Comparison of ENCODE assay signal across 1 cellular context in the genomic region with DNA sequence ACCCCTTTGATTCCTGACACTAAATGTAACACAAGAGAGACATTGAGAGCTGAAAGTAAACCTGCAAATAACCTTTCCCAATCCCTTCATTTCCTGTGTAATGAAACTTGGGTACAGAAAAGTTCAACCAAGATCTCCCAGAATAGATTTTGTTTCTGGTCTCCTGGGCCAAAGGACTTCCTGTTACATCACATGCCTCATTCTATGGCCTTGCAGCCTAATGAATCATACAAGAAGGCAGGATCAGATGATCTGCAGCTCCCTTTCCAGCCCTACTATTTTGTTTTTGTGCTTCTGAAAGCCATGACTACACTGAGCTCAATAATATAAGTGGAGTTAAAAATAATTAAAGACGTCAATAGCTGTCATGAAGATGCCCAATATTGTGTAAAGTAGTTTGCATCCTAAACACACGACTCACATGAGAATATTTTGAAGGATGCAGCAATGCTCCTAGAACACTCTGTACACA.
TF ChIP-seq lines count a peak whose summit lies in the region.

No MANE protein-coding gene starts in this region.

TF ChIP-seq in HepG2, 621 proteins besides CTCF, POLR2A, EP300 and RAD21 (continued from another document and continues in another):
- TF ChIP-seq, protein P1, sequence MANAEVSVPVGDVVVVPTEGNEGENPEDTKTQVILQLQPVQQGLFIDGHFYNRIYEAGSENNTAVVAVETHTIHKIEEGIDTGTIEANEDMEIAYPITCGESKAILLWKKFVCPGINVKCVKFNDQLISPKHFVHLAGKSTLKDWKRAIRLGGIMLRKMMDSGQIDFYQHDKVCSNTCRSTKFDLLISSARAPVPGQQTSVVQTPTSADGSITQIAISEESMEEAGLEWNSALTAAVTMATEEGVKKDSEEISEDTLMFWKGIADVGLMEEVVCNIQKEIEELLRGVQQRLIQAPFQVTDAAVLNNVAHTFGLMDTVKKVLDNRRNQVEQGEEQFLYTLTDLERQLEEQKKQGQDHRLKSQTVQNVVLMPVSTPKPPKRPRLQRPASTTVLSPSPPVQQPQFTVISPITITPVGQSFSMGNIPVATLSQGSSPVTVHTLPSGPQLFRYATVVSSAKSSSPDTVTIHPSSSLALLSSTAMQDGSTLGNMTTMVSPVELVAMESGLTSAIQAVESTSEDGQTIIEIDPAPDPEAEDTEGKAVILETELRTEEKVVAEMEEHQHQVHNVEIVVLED (CRISPR knock-in tag; IDR thresholded peaks at IDR 0.05; ENCODE audit: borderline replicate concordance) = no peak
- peak; percentile 87 for TF ChIP-seq ZNF614 (CRISPR knock-in tag; IDR thresholded peaks at IDR 0.05; ENCODE audit: borderline replicate concordance)
- TF ChIP-seq MYPOP (CRISPR knock-in tag; IDR thresholded peaks at IDR 0.05) = peak; percentile 25; the same call in 1 of the 2 replicates
- no peak for TF ChIP-seq MTF2 (CRISPR knock-in tag; IDR thresholded peaks at IDR 0.05; ENCODE audit: borderline replicate concordance)
- TF ChIP-seq PPARG (CRISPR knock-in tag; conservative IDR thresholded peaks at IDR 0.05) = peak; percentile 90
- TF ChIP-seq EHMT2 (IDR thresholded peaks at IDR 0.05; ENCODE audit: borderline replicate concordance, low read depth, low read length) = peak; percentile 23; the same call in 1 of the 2 replicates
- TF ChIP-seq KAT7 (CRISPR knock-in tag; IDR thresholded peaks at IDR 0.05; ENCODE audit: borderline replicate concordance) = no peak
- TF ChIP-seq MED13 (CRISPR knock-in tag; IDR thresholded peaks at IDR 0.05) = peak; percentile 84
- no peak for TF ChIP-seq CENPT (CRISPR knock-in tag; IDR thresholded peaks at IDR 0.05; ENCODE audit: low read depth)
- TF ChIP-seq MEIS1 (CRISPR knock-in tag; IDR thresholded peaks at IDR 0.05; ENCODE audit: borderline replicate concordance) = peak; percentile 53; the same call in 1 of the 2 replicates
- TF ChIP-seq ZNF710 (CRISPR knock-in tag; IDR thresholded peaks at IDR 0.05; ENCODE audit: borderline replicate concordance) = peak; percentile 78; the same call in 1 of the 2 replicates
- no peak for TF ChIP-seq TBP (CRISPR knock-in tag; IDR thresholded peaks at IDR 0.05)
- TF ChIP-seq TRIM24 (CRISPR knock-in tag; IDR thresholded peaks at IDR 0.05) = peak; percentile 59; the same call in 1 of the 2 replicates
- no peak for TF ChIP-seq FOXP1 (IDR thresholded peaks at IDR 0.05)
- TF ChIP-seq FOXP1 (CRISPR knock-in tag; IDR thresholded peaks at IDR 0.05) = peak; percentile 83
- TF ChIP-seq MYC (CRISPR knock-in tag; IDR thresholded peaks at IDR 0.05; ENCODE audit: borderline replicate concordance) = no peak
- TF ChIP-seq SOX13 (IDR thresholded peaks at IDR 0.05) = no peak
- TF ChIP-seq SOX13 (CRISPR knock-in tag; conservative IDR thresholded peaks at IDR 0.05 in 1 of 2, IDR thresholded peaks at IDR 0.05 in 1 of 2) = peak in 1 of 2 experiments; percentile 80; a peak in 2 of 4 replicates
- TF ChIP-seq SMYD3 (CRISPR knock-in tag; IDR thresholded peaks at IDR 0.05) = peak; percentile 76
- no peak for TF ChIP-seq YEATS2 (CRISPR knock-in tag; IDR thresholded peaks at IDR 0.05; ENCODE audit: borderline replicate concordance)
- TF ChIP-seq AKAP8 (CRISPR knock-in tag; IDR thresholded peaks at IDR 0.05) = 0 out of 2 replicates have a peak, but pooled peaks have one; percentile 21
- TF ChIP-seq, protein P2, sequence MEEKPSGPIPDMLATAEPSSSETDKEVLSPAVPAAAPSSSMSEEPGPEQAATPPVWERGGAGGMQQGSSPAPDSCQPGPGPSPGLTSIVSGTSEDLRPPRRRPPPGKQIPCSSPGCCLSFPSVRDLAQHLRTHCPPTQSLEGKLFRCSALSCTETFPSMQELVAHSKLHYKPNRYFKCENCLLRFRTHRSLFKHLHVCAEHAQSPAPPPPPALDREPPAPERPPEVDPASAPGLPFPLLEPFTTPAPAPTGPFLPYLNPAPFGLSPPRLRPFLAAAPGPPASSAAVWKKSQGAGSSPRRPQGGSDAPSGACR (CRISPR knock-in tag; IDR thresholded peaks at IDR 0.05) = 0 out of 2 replicates have a peak, but pooled peaks have one; percentile 21
- TF ChIP-seq, protein P3, sequence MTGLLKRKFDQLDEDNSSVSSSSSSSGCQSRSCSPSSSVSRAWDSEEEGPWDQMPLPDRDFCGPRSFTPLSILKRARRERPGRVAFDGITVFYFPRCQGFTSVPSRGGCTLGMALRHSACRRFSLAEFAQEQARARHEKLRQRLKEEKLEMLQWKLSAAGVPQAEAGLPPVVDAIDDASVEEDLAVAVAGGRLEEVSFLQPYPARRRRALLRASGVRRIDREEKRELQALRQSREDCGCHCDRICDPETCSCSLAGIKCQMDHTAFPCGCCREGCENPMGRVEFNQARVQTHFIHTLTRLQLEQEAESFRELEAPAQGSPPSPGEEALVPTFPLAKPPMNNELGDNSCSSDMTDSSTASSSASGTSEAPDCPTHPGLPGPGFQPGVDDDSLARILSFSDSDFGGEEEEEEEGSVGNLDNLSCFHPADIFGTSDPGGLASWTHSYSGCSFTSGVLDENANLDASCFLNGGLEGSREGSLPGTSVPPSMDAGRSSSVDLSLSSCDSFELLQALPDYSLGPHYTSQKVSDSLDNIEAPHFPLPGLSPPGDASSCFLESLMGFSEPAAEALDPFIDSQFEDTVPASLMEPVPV (CRISPR knock-in tag; IDR thresholded peaks at IDR 0.05) = no peak
- peak; percentile 55; the same call in 1 of the 2 replicates for TF ChIP-seq MEIS2 (CRISPR knock-in tag; IDR thresholded peaks at IDR 0.05)
- TF ChIP-seq, protein P4, sequence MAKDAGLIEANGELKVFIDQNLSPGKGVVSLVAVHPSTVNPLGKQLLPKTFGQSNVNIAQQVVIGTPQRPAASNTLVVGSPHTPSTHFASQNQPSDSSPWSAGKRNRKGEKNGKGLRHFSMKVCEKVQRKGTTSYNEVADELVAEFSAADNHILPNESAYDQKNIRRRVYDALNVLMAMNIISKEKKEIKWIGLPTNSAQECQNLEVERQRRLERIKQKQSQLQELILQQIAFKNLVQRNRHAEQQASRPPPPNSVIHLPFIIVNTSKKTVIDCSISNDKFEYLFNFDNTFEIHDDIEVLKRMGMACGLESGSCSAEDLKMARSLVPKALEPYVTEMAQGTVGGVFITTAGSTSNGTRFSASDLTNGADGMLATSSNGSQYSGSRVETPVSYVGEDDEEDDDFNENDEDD (CRISPR knock-in tag; IDR thresholded peaks at IDR 0.05; ENCODE audit: borderline replicate concordance) = no peak
- peak; percentile 67 for TF ChIP-seq NR2F6 (IDR thresholded peaks at IDR 0.05)
- peak; percentile 84 for TF ChIP-seq NR2F6 (CRISPR knock-in tag; IDR thresholded peaks at IDR 0.05)
- TF ChIP-seq ZKSCAN1 (IDR thresholded peaks at IDR 0.05; ENCODE audit: low read length) = no peak
- no peak for TF ChIP-seq RFXAP (CRISPR knock-in tag; IDR thresholded peaks at IDR 0.05; ENCODE audit: borderline replicate concordance)
- peak; percentile 76 for TF ChIP-seq KAT8 (CRISPR knock-in tag; IDR thresholded peaks at IDR 0.05)
- no peak for TF ChIP-seq ZNF841 (CRISPR knock-in tag; IDR thresholded peaks at IDR 0.05; ENCODE audit: borderline replicate concordance)
- TF ChIP-seq ZNF644 (CRISPR knock-in tag; IDR thresholded peaks at IDR 0.05; ENCODE audit: low read depth) = peak; percentile 84
- TF ChIP-seq ZNF256 (CRISPR knock-in tag; conservative IDR thresholded peaks at IDR 0.05) = no peak
- TF ChIP-seq GLMP (CRISPR knock-in tag; IDR thresholded peaks at IDR 0.05; ENCODE audit: borderline replicate concordance) = no peak
- TF ChIP-seq ELF1 (CRISPR knock-in tag; IDR thresholded peaks at IDR 0.05) = peak; percentile 77
- no peak for TF ChIP-seq ZNF552 (CRISPR knock-in tag; IDR thresholded peaks at IDR 0.05; ENCODE audit: borderline replicate concordance)
- no peak for TF ChIP-seq NRL (CRISPR knock-in tag; IDR thresholded peaks at IDR 0.05; ENCODE audit: borderline replicate concordance)
- 0 out of 2 replicates have a peak, but pooled peaks have one; percentile 38 for TF ChIP-seq ZNF205 (CRISPR knock-in tag; IDR thresholded peaks at IDR 0.05)
- 0 out of 2 replicates have a peak, but pooled peaks have one; percentile 56 for TF ChIP-seq ARID2 (CRISPR knock-in tag; IDR thresholded peaks at IDR 0.05; ENCODE audit: borderline replicate concordance)
- TF ChIP-seq SOX6 (IDR thresholded peaks at IDR 0.05) = no peak
- peak; percentile 88 for TF ChIP-seq SOX6 (CRISPR knock-in tag; IDR thresholded peaks at IDR 0.05)
- no peak for TF ChIP-seq ZNF746 (CRISPR knock-in tag; IDR thresholded peaks at IDR 0.05)
- peak; percentile 89 for TF ChIP-seq PAXIP1 (CRISPR knock-in tag; conservative IDR thresholded peaks at IDR 0.05)
- no peak for TF ChIP-seq DMTF1 (CRISPR knock-in tag; IDR thresholded peaks at IDR 0.05)
- TF ChIP-seq RORA (CRISPR knock-in tag; IDR thresholded peaks at IDR 0.05) = no peak
- no peak for TF ChIP-seq PRPF4 (IDR thresholded peaks at IDR 0.05; ENCODE audit: low read depth, low read length, poor library complexity, severe bottlenecking)
- TF ChIP-seq ZNF557 (CRISPR knock-in tag; IDR thresholded peaks at IDR 0.05) = peak; percentile 92; the same call in 1 of the 2 replicates
- TF ChIP-seq KLF16 (CRISPR knock-in tag; IDR thresholded peaks at IDR 0.05) = peak in 1 of 2 experiments; percentile 39; a peak in 1 of 4 replicates
- TF ChIP-seq NFYC (CRISPR knock-in tag; IDR thresholded peaks at IDR 0.05) = no peak
- peak; percentile 72; the same call in 1 of the 2 replicates for TF ChIP-seq JUN (CRISPR knock-in tag; IDR thresholded peaks at IDR 0.05)
